17 cellular contexts compared by ENCODE assay signal in genomic region chr14:95258754-95259593, GRCh38.
A peak's percentile ranks its signal among the peaks of the same experiment; 100 is the strongest.
DNase-seq lines count a peak whose midpoint lies in the region; ATAC-seq and TF ChIP-seq lines count a peak whose summit lies in the region.
"Had no signal": no experiment of that assay in that cellular context is flagged by ENCODE, and none has a peak within 500 bp of the region (broad histone marks: within the 10 kb centered on the region; RNA-seq: fewer than 3 reads in every experiment).

No MANE protein-coding gene starts in this region.

- no peak overlapping the region for H3K56ac ChIP-seq in IMR-90 (ENCODE audit: extremely low read depth, insufficient read depth, low read length)

- no peaks in the 10 kb centered on the region for H3K79me1 ChIP-seq in IMR-90 (ENCODE audit: low read depth in 1 of 2, low read length in 2 of 2)

- H3K27me3 ChIP-seq in BLaER1 treated with 17β-estradiol and CSF1 and Interleukin-3, amounts not matched to agents 10 nM and 100 nM, result no peaks in the 10 kb centered on the region
- H3K27me3 ChIP-seq in IMR-90 (ENCODE audit: control insufficient read depth, insufficient read depth, low read length) (no peaks in the 10 kb centered on the region), tibial artery (no peaks in the 10 kb centered on the region)
- H3K27me3 ChIP-seq: suprapubic skin had no signal

- no peak overlapping the region for H3K23ac ChIP-seq in IMR-90 (ENCODE audit: low read depth, low read length)

- intact Hi-C loops in IMR-90 (cut with micrococcal nuclease), result no loop called here
- intact Hi-C loops in tibial artery (cut with DNase I; ENCODE audit: low total_unique reads), result no loop called here

- no peak overlapping the region for H2AK9ac ChIP-seq in IMR-90 (replicated peaks; ENCODE audit: low read depth, low read length, poor library complexity)

- POLR2A ChIA-PET in IMR-90 (lab: Charles Lee; ENCODE audit: unreplicated experiment), result no interaction called here

- no peak for TF ChIP-seq RAD21 in IMR-90 (IDR thresholded peaks at IDR 0.05; ENCODE audit: low read length)

- DNase-seq in IMR-90 (no peak), astrocyte of the spinal cord (ENCODE audit: low read depth, low spot score) (peak; percentile 19), islet precursor cell (peak; percentile 53), tibial artery (no peak), NCI-H510A treated with DMSO at 0.1 percent for 48 hours (lab: John Stamatoyannopoulos, UW) (no peak), cortex of kidney (lab: John Stamatoyannopoulos, UW) (no peak)
- DNase-seq: activated CD4-positive, alpha-beta memory T cell treated with anti-CD3 and anti-CD28 coated beads, Interleukin-2, amount 10 ng/mL, durations not matched to agents 7 days and 5 days; activated naive CD8-positive, alpha-beta T cell treated with anti-CD3 and anti-CD28 coated beads, Interleukin-2, amount 50 U/mL, for 24 hours; Caco-2; NCI-H2029 treated with DMSO at 0.1 percent for 48 hours; NCI-H69; stimulated activated CD4-positive, alpha-beta T cell treated with anti-CD3 and anti-CD28 coated beads, Interleukin-2, amount 100 ng/mL, for 48 hours; T-helper 1 cell had no signal

- no peaks in the 10 kb centered on the region for H3K9me3 ChIP-seq in BLaER1 treated with 17β-estradiol and CSF1 and Interleukin-3, amounts not matched to agents 10 nM and 100 nM (replicated peaks in 1 of 11)
- H3K9me3 ChIP-seq in IMR-90 (ENCODE audit: control insufficient read depth, insufficient read depth, low read length) (no peaks in the 10 kb centered on the region; the same call in 1 of the 2 replicates), tibial artery (no peaks in the 10 kb centered on the region)
- H3K9me3 ChIP-seq: Caco-2, suprapubic skin had no signal

- H2BK15ac ChIP-seq in IMR-90 (ENCODE audit: low read depth, low read length), result no peak overlapping the region

- no peak overlapping the region for H3K4ac ChIP-seq in IMR-90 (ENCODE audit: low read depth, low read length)

- no peak overlapping the region for H2BK120ac ChIP-seq in IMR-90 (ENCODE audit: low read depth, low read length)

- H3K4me3 ChIP-seq in BLaER1 treated with 17β-estradiol and CSF1 and Interleukin-3, amounts not matched to agents 10 nM and 100 nM, result no peak overlapping the region
- no peak overlapping the region for H3K4me3 ChIP-seq in IMR-90 (ENCODE audit: insufficient read depth, low read depth, low read length)
- H3K4me3 ChIP-seq in astrocyte of the spinal cord (ENCODE audit: low read depth, low read length), result no peak overlapping the region
- no peak overlapping the region for H3K4me3 ChIP-seq in tibial artery
- H3K4me3 ChIP-seq: suprapubic skin had no signal

- no peak for TF ChIP-seq CTCF in IMR-90 (conservative IDR thresholded peaks at IDR 0.05; ENCODE audit: low read depth, low read length)
- TF ChIP-seq CTCF in astrocyte of the spinal cord (IDR thresholded peaks at IDR 0.05; ENCODE audit: low read depth, low read length), result no peak
- TF ChIP-seq CTCF in tibial artery (IDR thresholded peaks at IDR 0.05), result no peak

- no peaks in the 10 kb centered on the region for H3K36me3 ChIP-seq in BLaER1 treated with 17β-estradiol and CSF1 and Interleukin-3, amounts not matched to agents 10 nM and 100 nM
- H3K36me3 ChIP-seq in IMR-90 (ENCODE audit: control insufficient read depth, insufficient read depth, low read length) (no peaks in the 10 kb centered on the region), tibial artery (no peaks in the 10 kb centered on the region)
- H3K36me3 ChIP-seq: suprapubic skin had no signal

- CTCF ChIA-PET in IMR-90 (lab: Yijun Ruan, JAX), result no interaction called here

- H3K4me2 ChIP-seq in BLaER1 treated with 17β-estradiol and CSF1 and Interleukin-3, amounts not matched to agents 10 nM and 100 nM, result peak overlapping the region; percentile 61 to 87 (median 68)
- no peak overlapping the region for H3K4me2 ChIP-seq in IMR-90 (ENCODE audit: low read depth, low read length)

- H2AK5ac ChIP-seq in IMR-90 (ENCODE audit: low read depth, low read length), result no peak overlapping the region

- no TSS peak for BruUV-seq in IMR-90 (replicated peaks; lab: Mats Ljungman, UMichigan)

- no peak overlapping the region for H4K5ac ChIP-seq in IMR-90 (ENCODE audit: low read depth, low read length)

- no peak overlapping the region for H2BK20ac ChIP-seq in IMR-90 (ENCODE audit: low read depth, low read length)

- dilution Hi-C loops in IMR-90 (cut with HindIII; ENCODE audit: low sequenced_read_pairs, unreplicated experiment), result no loop called here

- H3K9ac ChIP-seq in BLaER1 treated with 17β-estradiol and CSF1 and Interleukin-3, amounts not matched to agents 10 nM and 100 nM, result peak overlapping the region in 4 of 11 experiments; percentile 0 to 33 (median 23); a peak in 3 of 22 replicates
- H3K9ac ChIP-seq in IMR-90 (ENCODE audit: low read depth, low read length), result no peak overlapping the region

- in situ Hi-C loops in IMR-90 (cut with MboI; ENCODE audit: low sequenced_read_pairs) (no loop called here), astrocyte of the spinal cord (cut with HindIII; ENCODE audit: low sequenced_read_pairs) (no loop called here)

- peak overlapping the region; percentile 88 for H2BK5ac ChIP-seq in IMR-90 (ENCODE audit: low read depth, low read length, poor library complexity, severe bottlenecking)

- peak overlapping the region in 5 of 11 experiments; percentile 3 to 39 (median 24); a peak in 6 of 22 replicates for H3K27ac ChIP-seq in BLaER1 treated with 17β-estradiol and CSF1 and Interleukin-3, amounts not matched to agents 10 nM and 100 nM
- H3K27ac ChIP-seq in IMR-90 (ENCODE audit: insufficient read depth, low read length) (no peak overlapping the region), tibial artery (no peak overlapping the region)
- H3K27ac ChIP-seq: suprapubic skin, VCaP had no signal

- H4K8ac ChIP-seq in IMR-90 (ENCODE audit: low read depth in 2 of 2, low read length in 2 of 2), result no peak overlapping the region

- no peak overlapping the region for H2AFZ ChIP-seq in IMR-90 (replicated peaks; ENCODE audit: low read length, poor library complexity)

- no peak overlapping the region for H3K18ac ChIP-seq in IMR-90 (ENCODE audit: low read depth, low read length)

- H4K20me1 ChIP-seq in BLaER1 treated with 17β-estradiol and CSF1 and Interleukin-3, amounts not matched to agents 10 nM and 100 nM, result peaks cover 0 to 4% (median 0%) of the 10 kb centered on the region in 11 experiments; a peak in 1 of 22 replicates
- no peaks in the 10 kb centered on the region for H4K20me1 ChIP-seq in IMR-90 (ENCODE audit: insufficient read depth, low read length)

- TF ChIP-seq POLR2A in IMR-90 (IDR thresholded peaks at IDR 0.05; ENCODE audit: low read depth, low read length), result no peak

- H3K9me1 ChIP-seq in IMR-90 (ENCODE audit: insufficient read depth, low read length), result no peaks in the 10 kb centered on the region

- ATAC-seq in IMR-90 (ENCODE audit: low read depth) (no peak), GM21717 (IDR thresholded peaks at IDR 0.05; ENCODE audit: unreplicated experiment) (no peak)
- ATAC-seq: activated naive CD8-positive, alpha-beta T cell treated with anti-CD3 and anti-CD28 coated beads, Interleukin-2, amount 50 U/mL, for 24 hours had no signal

- 44 to 71% methylated on average over 1 of the region's 12 CpGs for WGBS in IMR-90 (ENCODE audit: extremely low coverage in 2 of 2, insufficient read length in 1 of 2), 2 experiments

- H3K4me1 ChIP-seq in BLaER1 treated with 17β-estradiol and CSF1 and Interleukin-3, amounts not matched to agents 10 nM and 100 nM, result peaks cover 14 to 49% (median 34%) of the 10 kb centered on the region in 10 experiments
- H3K4me1 ChIP-seq in IMR-90 (ENCODE audit: control insufficient read depth, insufficient read depth, low read length), result no peaks in the 10 kb centered on the region
- peaks cover 0 to 22% (median 3%) of the 10 kb centered on the region in 4 donors for H3K4me1 ChIP-seq in tibial artery

- H3K14ac ChIP-seq in IMR-90 (replicated peaks; ENCODE audit: low read depth, low read length), result no peak overlapping the region

- H4K91ac ChIP-seq in IMR-90 (ENCODE audit: insufficient read depth, low read depth, low read length), result no peak overlapping the region

TF ChIP-seq in IMR-90, 13 proteins besides CTCF, POLR2A, EP300 and RAD21:
- TF ChIP-seq RFX5 (IDR thresholded peaks at IDR 0.05; ENCODE audit: low read depth, low read length), result no peak
- no peak for TF ChIP-seq ELK1 (IDR thresholded peaks at IDR 0.05; ENCODE audit: borderline replicate concordance, low read depth, low read length)
- no peak for TF ChIP-seq MAZ (IDR thresholded peaks at IDR 0.05; ENCODE audit: borderline replicate concordance, low read depth, low read length)
- TF ChIP-seq NFE2L2 (IDR thresholded peaks at IDR 0.05; ENCODE audit: low read depth, low read length), result no peak
- no peak for TF ChIP-seq MAFK (IDR thresholded peaks at IDR 0.05; ENCODE audit: low read depth, low read length)
- TF ChIP-seq FOS (IDR thresholded peaks at IDR 0.05; ENCODE audit: low read depth, low read length), result no peak
- TF ChIP-seq BHLHE40 (IDR thresholded peaks at IDR 0.05; ENCODE audit: low read depth, low read length), result no peak
- TF ChIP-seq CEBPB (IDR thresholded peaks at IDR 0.05; ENCODE audit: low read depth, low read length), result no peak
- TF ChIP-seq SMC3 (IDR thresholded peaks at IDR 0.05; ENCODE audit: low read depth, low read length), result no peak
- no peak for TF ChIP-seq USF2 (IDR thresholded peaks at IDR 0.05; ENCODE audit: low read depth, low read length)
- no peak for TF ChIP-seq RCOR1 (IDR thresholded peaks at IDR 0.05; ENCODE audit: insufficient replicate concordance, low read length)
- TF ChIP-seq MXI1 (IDR thresholded peaks at IDR 0.05; ENCODE audit: borderline replicate concordance, low read depth, low read length), result no peak
- TF ChIP-seq CHD1 (IDR thresholded peaks at IDR 0.05; ENCODE audit: low read depth, low read length), result no peak
TF ChIP-seq in IMR-90: peak in this region for 0.

Comparison
In these comparisons a context has a peak if more than half of its experiments do, and no peak if none do; other contexts are left out.
1. DNase-seq: peak in astrocyte of the spinal cord (single experiment) and islet precursor cell (single experiment); none in IMR-90 (single experiment), tibial artery (0 of 2), NCI-H510A treated with DMSO at 0.1 percent for 48 hours (single experiment) and cortex of kidney (single experiment).